24 cellular contexts compared by ENCODE assay signal in the genomic region with DNA sequence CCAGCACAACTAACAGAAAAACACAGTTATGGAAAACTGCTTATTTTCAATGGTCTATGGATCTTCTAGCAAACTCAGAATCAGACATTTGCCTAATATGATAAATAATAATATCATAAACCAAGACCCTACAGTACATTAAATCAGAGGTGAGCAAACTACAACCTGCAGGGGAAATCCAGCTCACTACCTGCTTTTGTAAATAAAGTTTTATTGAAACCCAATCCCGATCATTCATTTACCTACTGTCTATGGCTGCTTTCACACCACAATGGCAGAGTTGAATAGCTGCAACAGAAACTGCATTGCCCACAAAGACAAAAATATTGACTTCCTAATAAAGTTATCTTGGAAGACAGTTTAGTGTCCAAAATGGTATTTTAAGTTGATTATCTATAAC.
"Had no signal": no experiment of that assay in that cellular context is flagged by ENCODE, and none has a peak within 500 bp of the region (broad histone marks: within the 10 kb centered on the region; RNA-seq: fewer than 3 reads in every experiment).

No MANE protein-coding gene starts in this region.

- H3K4me3 ChIP-seq: neural progenitor cell, ovary, psoas muscle, right lobe of liver, sigmoid colon, stomach, thoracic aorta, thyroid gland, tibial nerve, upper lobe of left lung, uterus had no signal

- H3K9ac ChIP-seq: neural progenitor cell, parathyroid adenoma had no signal

- H3K27ac ChIP-seq: neural progenitor cell, ovary, parathyroid adenoma, psoas muscle, right lobe of liver, sigmoid colon, stomach, thoracic aorta, thyroid gland, tibial nerve, upper lobe of left lung, uterus had no signal

- ATAC-seq: natural killer cell; right cardiac atrium; right lobe of liver; stimulated activated effector memory CD8-positive, alpha-beta T cell treated with anti-CD3 and anti-CD28 coated beads, Interleukin-12 subunit alpha, Interleukin-12 subunit beta, amount 100 ng/mL, for 72 hours had no signal

- DNase-seq: natural killer cell; occipital lobe; ovary; psoas muscle; right lobe of liver; sigmoid colon; small intestine; stimulated activated CD4-positive, alpha-beta T cell treated with anti-CD3 and anti-CD28 coated beads, Interleukin-15, amount 100 ng/mL, for 24 hours; stimulated activated CD4-positive, alpha-beta T cell treated with anti-CD3 and anti-CD28 coated beads, Interleukin-2, amount 100 ng/mL, for 24 hours; stimulated activated CD4-positive, alpha-beta T cell treated with anti-CD3 and anti-CD28 coated beads, Interleukin-2, amount 100 ng/mL, for 48 hours; stimulated activated CD4-positive, alpha-beta T cell treated with anti-CD3 and anti-CD28 coated beads, Interleukin-4, amount 100 ng/mL, for 24 hours; stimulated activated naive B cell treated with anti-CD40 and anti-IgM and Interleukin-4, amounts not matched to agents 10 μg/mL and 1 μg/mL and 100 μg/mL, for 72 hours; stimulated activated naive CD4-positive, alpha-beta T cell treated with Interleukin-2 at 50 U/mL for 16 hours; stomach; thyroid gland; trophoblast cell; uterus had no signal

- H3K4me1 ChIP-seq: right lobe of liver, sigmoid colon, thyroid gland, uterus had no signal

- H3K36me3 ChIP-seq: neural progenitor cell, ovary, right lobe of liver, sigmoid colon, stomach, thoracic aorta, thyroid gland, tibial nerve, upper lobe of left lung, uterus had no signal

- FAIRE-seq: small intestine had no signal

- H3K27me3 ChIP-seq: neural progenitor cell, ovary, right lobe of liver, sigmoid colon, stomach, thyroid gland, tibial nerve, upper lobe of left lung, uterus had no signal

- H3K9me3 ChIP-seq: ovary, psoas muscle, right lobe of liver, sigmoid colon, stomach, thoracic aorta, thyroid gland, tibial nerve, upper lobe of left lung, uterus had no signal

- H2AFZ ChIP-seq: neural progenitor cell, parathyroid adenoma had no signal

- H3K4me2 ChIP-seq: neural progenitor cell had no signal
